In the genomic region with DNA sequence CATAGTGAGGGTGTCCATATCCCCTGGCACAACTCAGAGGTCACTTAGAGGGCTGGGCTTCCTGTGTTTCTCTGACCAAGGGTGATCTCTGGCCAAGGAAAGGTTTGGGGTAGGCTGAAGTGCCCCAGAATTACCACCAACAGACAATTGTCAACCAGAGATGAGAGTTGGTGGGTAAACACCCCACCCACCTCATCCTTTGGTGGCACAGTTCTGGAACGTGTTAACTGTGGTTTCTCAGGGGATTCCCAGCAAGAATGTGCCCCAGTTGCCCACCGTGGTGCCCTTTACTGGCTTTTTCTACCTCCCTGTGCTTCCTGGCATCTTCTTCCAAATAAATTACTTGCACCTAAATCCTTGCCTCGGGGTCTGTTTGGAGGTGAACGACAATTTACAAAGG, we compare ENCODE assay signal across 29 cellular contexts. TPM values are rescaled to one million over a fixed set of nuclear protein-coding genes. Genes with fewer than 3 reads are reported as not detected.
A peak's percentile ranks its signal among the peaks of the same experiment; 100 is the strongest.
DNase-seq lines count a peak whose midpoint lies in the region; ATAC-seq, FAIRE-seq and TF ChIP-seq lines count a peak whose summit lies in the region.
"Had no signal": no experiment of that assay in that cellular context is flagged by ENCODE, and none has a peak within 500 bp of the region (broad histone marks: within the 10 kb centered on the region; RNA-seq: fewer than 3 reads in every experiment).

No MANE protein-coding gene starts in this region.

- H3K27ac Mint-ChIP-seq in activated naive CD8-positive, alpha-beta T cell treated with anti-CD3 and anti-CD28 coated beads, Interleukin-2, amount 50 U/mL, for 24 hours, result no peak overlapping the region
- H3K27ac Mint-ChIP-seq in activated naive CD8-positive, alpha-beta T cell treated with anti-CD3 and anti-CD28 coated beads for 36 hours, result no peak overlapping the region
- H3K27ac Mint-ChIP-seq in stimulated activated effector memory CD8-positive, alpha-beta T cell treated with anti-CD3 and anti-CD28 coated beads, Interleukin-12 subunit alpha, Interleukin-12 subunit beta, amount 100 ng/mL, for 72 hours, result no peak overlapping the region
- H3K27ac Mint-ChIP-seq: CD4-positive, alpha-beta T cell had no signal

- 56% methylated on average over 4 of the region's 4 CpGs for WGBS in esophagus muscularis mucosa

- H3K9me3 ChIP-seq in esophagus muscularis mucosa, result no peaks in the 10 kb centered on the region

- peaks cover 14% of the 10 kb centered on the region for H3K27me3 Mint-ChIP-seq in activated naive CD8-positive, alpha-beta T cell treated with anti-CD3 and anti-CD28 coated beads, Interleukin-2, amount 50 U/mL, for 24 hours
- H3K27me3 Mint-ChIP-seq in activated naive CD8-positive, alpha-beta T cell treated with anti-CD3 and anti-CD28 coated beads for 36 hours, result peaks cover 21% of the 10 kb centered on the region

- H3K27ac ChIP-seq in esophagus muscularis mucosa (replicated peaks in 1 of 4), result peak overlapping the region; percentile 58 to 77 (median 70)
- H3K27ac ChIP-seq: BLaER1, RWPE1 had no signal

- no peak for TF ChIP-seq POLR2A in esophagus muscularis mucosa (IDR thresholded peaks at IDR 0.05; ENCODE audit: low read depth)

- ATAC-seq in activated naive CD8-positive, alpha-beta T cell treated with anti-CD3 and anti-CD28 coated beads, Interleukin-2, amount 50 U/mL, for 24 hours, result peak; percentile 71
- ATAC-seq in stimulated activated effector memory CD8-positive, alpha-beta T cell treated with anti-CD3 and anti-CD28 coated beads, Interleukin-12 subunit alpha, Interleukin-12 subunit beta, amount 100 ng/mL, for 72 hours, result peak; percentile 74
- ATAC-seq: K562, Panc1 had no signal

- H3K4me3 Mint-ChIP-seq in activated naive CD8-positive, alpha-beta T cell treated with anti-CD3 and anti-CD28 coated beads, Interleukin-2, amount 50 U/mL, for 24 hours, result no peak overlapping the region
- no peak overlapping the region for H3K4me3 Mint-ChIP-seq in activated naive CD8-positive, alpha-beta T cell treated with anti-CD3 and anti-CD28 coated beads for 36 hours
- no peak overlapping the region for H3K4me3 Mint-ChIP-seq in stimulated activated effector memory CD8-positive, alpha-beta T cell treated with anti-CD3 and anti-CD28 coated beads, Interleukin-12 subunit alpha, Interleukin-12 subunit beta, amount 100 ng/mL, for 72 hours
- H3K4me3 Mint-ChIP-seq: CD4-positive, alpha-beta T cell had no signal

- H3K36me3 ChIP-seq in esophagus muscularis mucosa, result no peaks in the 10 kb centered on the region
- H3K36me3 ChIP-seq: BLaER1 had no signal

- peaks cover 0 to 44% (median 4%) of the 10 kb centered on the region in 4 donors for H3K4me1 ChIP-seq in esophagus muscularis mucosa
- H3K4me1 ChIP-seq: BLaER1 had no signal

- no peaks in the 10 kb centered on the region for H3K27me3 ChIP-seq in esophagus muscularis mucosa

- intact Hi-C loops in esophagus muscularis mucosa (cut with DNase I), result no loop called here

- FAIRE-seq in frontal cortex (lab: Jason Lieb, UNC), result no peak
- FAIRE-seq: A204.1, D721Med, H54, K562 had no signal

- peak; percentile 16 for DNase-seq in activated naive CD8-positive, alpha-beta T cell treated with anti-CD3 and anti-CD28 coated beads, Interleukin-2, amount 50 U/mL, for 24 hours
- no peak for DNase-seq in activated naive CD8-positive, alpha-beta T cell treated with anti-CD3 and anti-CD28 coated beads for 36 hours
- no peak for DNase-seq in esophagus muscularis mucosa (ENCODE audit: extremely low spot score)
- no peak for DNase-seq in stimulated activated effector memory CD8-positive, alpha-beta T cell treated with anti-CD3 and anti-CD28 coated beads, Interleukin-12 subunit alpha, Interleukin-12 subunit beta, amount 100 ng/mL, for 72 hours (ENCODE audit: low spot score in 2 of 2)
- DNase-seq in stimulated activated naive CD4-positive, alpha-beta T cell treated with Interleukin-2 at 50 U/mL for 16 hours (lab: John Stamatoyannopoulos, UW), result no peak
- no peak for DNase-seq in frontal cortex (ENCODE audit: low spot score in 2 of 2)
- DNase-seq in retina, result no peak
- DNase-seq: CD4-positive, alpha-beta T cell; DMS53; Kasumi-1; NCI-H1092 treated with DMSO at 0.1 percent for 48 hours; NCI-H1436; NCI-H187; NCI-H2081 treated with DMSO at 0.1 percent for 48 hours; NCI-H2171; NCI-H226; NCI-H510A; SHP77 had no signal

- TF ChIP-seq CTCF in esophagus muscularis mucosa (IDR thresholded peaks at IDR 0.05), result no peak

- H3K36me3 Mint-ChIP-seq in activated naive CD8-positive, alpha-beta T cell treated with anti-CD3 and anti-CD28 coated beads, Interleukin-2, amount 50 U/mL, for 24 hours (ENCODE audit: low read depth), result no peaks in the 10 kb centered on the region
- H3K36me3 Mint-ChIP-seq in activated naive CD8-positive, alpha-beta T cell treated with anti-CD3 and anti-CD28 coated beads for 36 hours, result no peaks in the 10 kb centered on the region
- no peaks in the 10 kb centered on the region for H3K36me3 Mint-ChIP-seq in stimulated activated effector memory CD8-positive, alpha-beta T cell treated with anti-CD3 and anti-CD28 coated beads, Interleukin-12 subunit alpha, Interleukin-12 subunit beta, amount 100 ng/mL, for 72 hours

- H3K4me1 Mint-ChIP-seq in activated naive CD8-positive, alpha-beta T cell treated with anti-CD3 and anti-CD28 coated beads, Interleukin-2, amount 50 U/mL, for 24 hours, result peaks cover 19% of the 10 kb centered on the region
- peaks cover 8% of the 10 kb centered on the region for H3K4me1 Mint-ChIP-seq in activated naive CD8-positive, alpha-beta T cell treated with anti-CD3 and anti-CD28 coated beads for 36 hours
- peaks cover 6% of the 10 kb centered on the region for H3K4me1 Mint-ChIP-seq in stimulated activated effector memory CD8-positive, alpha-beta T cell treated with anti-CD3 and anti-CD28 coated beads, Interleukin-12 subunit alpha, Interleukin-12 subunit beta, amount 100 ng/mL, for 72 hours

- H3K4me3 ChIP-seq in esophagus muscularis mucosa, result peak overlapping the region in 1 of 4 donors; percentile 7
- H3K4me3 ChIP-seq: BLaER1, K562 had no signal

- TF ChIP-seq EP300 in esophagus muscularis mucosa (IDR thresholded peaks at IDR 0.05), result no peak

- H3K9me3 Mint-ChIP-seq in activated naive CD8-positive, alpha-beta T cell treated with anti-CD3 and anti-CD28 coated beads, Interleukin-2, amount 50 U/mL, for 24 hours, result peaks cover 3% of the 10 kb centered on the region
- peaks cover 2% of the 10 kb centered on the region for H3K9me3 Mint-ChIP-seq in activated naive CD8-positive, alpha-beta T cell treated with anti-CD3 and anti-CD28 coated beads for 36 hours
- no peaks in the 10 kb centered on the region for H3K9me3 Mint-ChIP-seq in stimulated activated effector memory CD8-positive, alpha-beta T cell treated with anti-CD3 and anti-CD28 coated beads, Interleukin-12 subunit alpha, Interleukin-12 subunit beta, amount 100 ng/mL, for 72 hours
- H3K9me3 Mint-ChIP-seq: CD4-positive, alpha-beta T cell had no signal

RNA-seq across cellular contexts. Expression of a gene that starts 17.1 kb away (rescaled TPM):
- total RNA-seq in activated naive CD8-positive, alpha-beta T cell treated with anti-CD3 and anti-CD28 coated beads for 36 hours, result not detected
- total RNA-seq in esophagus muscularis mucosa (10 to 100 TPM in 3 of 4 donors, 1 to 10 TPM in 1; 7.8 to 15.0 (median 12.4) TPM), frontal cortex (0.41 TPM)
- total RNA-seq: Daoy, G401, HT1080, K562 had no signal

RNA-seq across cellular contexts. Expression of a gene that starts 26.8 kb away (rescaled TPM):
- not detected for total RNA-seq in activated naive CD8-positive, alpha-beta T cell treated with anti-CD3 and anti-CD28 coated beads for 36 hours
- total RNA-seq in esophagus muscularis mucosa (1 to 10 TPM in 2 of 4 donors, under 1 TPM in 2; 0.50 to 2.1 (median 1.3) TPM), frontal cortex (not detected)
- total RNA-seq: CD4-positive, alpha-beta T cell; Daoy; G401; HT1080; M059J had no signal
